Comparison of ENCODE assay signal across 5 cellular contexts in genomic region chr5:71988808-71989207, GRCh38.
"Had no signal": no experiment of that assay in that cellular context is flagged by ENCODE, and none has a peak within 500 bp of the region (broad histone marks: within the 10 kb centered on the region; RNA-seq: fewer than 3 reads in every experiment).

No MANE protein-coding gene starts in this region.

- H3K4me3 ChIP-seq: GM23338, K562 had no signal

- DNase-seq: H9, HCEC 1CT, IMR-90 had no signal

- H3K27ac Mint-ChIP-seq: GM23338, H9 had no signal

- H3K4me3 Mint-ChIP-seq: GM23338, H9 had no signal

- H3K9me3 Mint-ChIP-seq: GM23338, H9 had no signal

- H2AFZ ChIP-seq: GM23338 had no signal

- H3K4me1 Mint-ChIP-seq: GM23338, H9 had no signal
